10 cellular contexts compared by ENCODE assay signal in genomic region chr12:116366456-116366776, GRCh38.
DNase-seq lines count a peak whose midpoint lies in the region; ATAC-seq and TF ChIP-seq lines count a peak whose summit lies in the region.
"Had no signal": no experiment of that assay in that cellular context is flagged by ENCODE, and none has a peak within 500 bp of the region (broad histone marks: within the 10 kb centered on the region; RNA-seq: fewer than 3 reads in every experiment).

No MANE protein-coding gene starts in this region.

- intact Hi-C loops in right lobe of liver (cut with DNase I) = no loop called here

- no peaks in the 10 kb centered on the region for H3K36me3 ChIP-seq in right lobe of liver

- DNase-seq in COR-L47 (lab: John Stamatoyannopoulos, UW) (peak; percentile 39), NCI-H1105 (lab: John Stamatoyannopoulos, UW) (peak; percentile 93), NCI-H774 (lab: John Stamatoyannopoulos, UW) (peak; percentile 58), right lobe of liver (peak; percentile 48 to 80 (median 70)), NOMO-1 (lab: John Stamatoyannopoulos, UW; ENCODE audit: unreplicated experiment in 2 of 2) (no peak), GDM1 (lab: John Stamatoyannopoulos, UW) (no peak)
- DNase-seq: activated naive CD4-positive, alpha-beta T cell; foreskin melanocyte had no signal

- peaks cover 0 to 17% (median 0%) of the 10 kb centered on the region in 4 donors for H3K4me1 ChIP-seq in right lobe of liver

- H3K27ac ChIP-seq in right lobe of liver = peak overlapping the region in 1 of 3 donors; percentile 9

- H3K27me3 ChIP-seq in right lobe of liver = no peaks in the 10 kb centered on the region

- 80% methylated on average over 2 of the region's 9 CpGs for WGBS in right lobe of liver (ENCODE audit: insufficient coverage, low coverage, low lambda C conversion rate, missing lambda C conversion rate)

- no peak overlapping the region for H3K4me3 ChIP-seq in right lobe of liver

- ATAC-seq in right lobe of liver (peak; percentile 73 to 82 (median 76)), GM18873 (IDR thresholded peaks at IDR 0.05; ENCODE audit: low FRiP score, unreplicated experiment) (no peak), HG02678 (IDR thresholded peaks at IDR 0.05; ENCODE audit: unreplicated experiment) (no peak)

- no peak for TF ChIP-seq CTCF in right lobe of liver (IDR thresholded peaks at IDR 0.05)

- H3K9me3 ChIP-seq in right lobe of liver = no peaks in the 10 kb centered on the region

- no peak for TF ChIP-seq POLR2A in right lobe of liver (IDR thresholded peaks at IDR 0.05)

Comparison
In these comparisons a context has a peak if more than half of its experiments do, and no peak if none do; other contexts are left out.
1. DNase-seq: peak in COR-L47 (single experiment), NCI-H1105 (single experiment), NCI-H774 (single experiment) and right lobe of liver (3 of 3); none in NOMO-1 (0 of 2) and GDM1 (single experiment).
2. ATAC-seq: peak in right lobe of liver (4 of 4); none in GM18873 (single experiment) and HG02678 (single experiment).